ENCODE assay signal across 11 cellular contexts in genomic region chr2:129347486-129348217, GRCh38.
DNase-seq lines count a peak whose midpoint lies in the region; ATAC-seq and TF ChIP-seq lines count a peak whose summit lies in the region.
"Had no signal": no experiment of that assay in that cellular context is flagged by ENCODE, and none has a peak within 500 bp of the region (broad histone marks: within the 10 kb centered on the region; RNA-seq: fewer than 3 reads in every experiment).

No MANE protein-coding gene starts in this region.

- H3K36me3 ChIP-seq in right lobe of liver (no peaks in the 10 kb centered on the region), GM23248 (ENCODE audit: low read depth) (no peaks in the 10 kb centered on the region), spleen (no peaks in the 10 kb centered on the region)
- H3K36me3 ChIP-seq: SJSA1 had no signal

- H3K4me3 ChIP-seq in right lobe of liver (no peak overlapping the region), GM23248 (no peak overlapping the region), spleen (peak overlapping the region in 1 of 8 donors; percentile 22)
- H3K4me3 ChIP-seq: SJSA1 had no signal

- no peak overlapping the region for H3K9ac ChIP-seq in GM23248
- H3K9ac ChIP-seq: parathyroid adenoma had no signal

- 54% methylated on average over 11 of the region's 11 CpGs for WGBS in right lobe of liver (ENCODE audit: insufficient coverage, low coverage, low lambda C conversion rate, missing lambda C conversion rate)
- 20 to 22% methylated on average over 11 of the region's 11 CpGs for WGBS in GM23248 (ENCODE audit: low coverage in 1 of 2, low lambda C conversion rate in 2 of 2, missing lambda C conversion rate in 2 of 2), 2 experiments
- 60 to 79% (median 65%) methylated on average over 11 of the region's 11 CpGs for WGBS in spleen, 5 donors

- no peak for DNase-seq in right lobe of liver
- DNase-seq in NCI-H524 treated with DMSO at 0.1 percent for 48 hours (lab: John Stamatoyannopoulos, UW) = no peak
- no peak for DNase-seq in GM23248
- DNase-seq in spleen = no peak
- no peak for DNase-seq in NCI-H1105 (lab: John Stamatoyannopoulos, UW)
- DNase-seq: activated T-cell treated with anti-CD3 and anti-CD28 coated beads, Interleukin-2, amount 50 U/mL, for 72 hours had no signal

- ATAC-seq in GM18519 (IDR thresholded peaks at IDR 0.05; ENCODE audit: low FRiP score, unreplicated experiment) (peak; percentile 100), GM21528 (IDR thresholded peaks at IDR 0.05; ENCODE audit: low FRiP score, unreplicated experiment) (peak; percentile 99), HG03342 (IDR thresholded peaks at IDR 0.05; ENCODE audit: unreplicated experiment) (peak; percentile 98), right lobe of liver (peak; percentile 32 to 69 (median 52))
- ATAC-seq: activated T-cell treated with anti-CD3 and anti-CD28 coated beads, Interleukin-2, amount 50 U/mL, for 72 hours had no signal

- H3K4me2 ChIP-seq in GM23248 (ENCODE audit: unreplicated experiment) = no peak overlapping the region

- no peaks in the 10 kb centered on the region for H3F3A ChIP-seq in GM23248 (ENCODE audit: insufficient read depth)

- H3K27me3 ChIP-seq in right lobe of liver (no peaks in the 10 kb centered on the region), GM23248 (replicated peaks; ENCODE audit: insufficient read depth) (no peaks in the 10 kb centered on the region), spleen (replicated peaks in 1 of 7) (no peaks in the 10 kb centered on the region)
- H3K27me3 ChIP-seq: SJSA1 had no signal

- H3K4me1 ChIP-seq in right lobe of liver (no peaks in the 10 kb centered on the region), GM23248 (ENCODE audit: insufficient read depth) (no peaks in the 10 kb centered on the region), spleen (no peaks in the 10 kb centered on the region)
- H3K4me1 ChIP-seq: parathyroid adenoma, SJSA1 had no signal

- no peak for TF ChIP-seq POLR2A in right lobe of liver (IDR thresholded peaks at IDR 0.05)
- no peak for TF ChIP-seq POLR2A in spleen (IDR thresholded peaks at IDR 0.05)

- no peak for TF ChIP-seq CTCF in right lobe of liver (IDR thresholded peaks at IDR 0.05)
- no peak for TF ChIP-seq CTCF in spleen (IDR thresholded peaks at IDR 0.05 in 8 of 11, conservative IDR thresholded peaks at IDR 0.05 in 3 of 11)

- no peaks in the 10 kb centered on the region for H4K20me1 ChIP-seq in GM23248 (ENCODE audit: insufficient read depth)

- no peaks in the 10 kb centered on the region for H3K9me3 ChIP-seq in right lobe of liver
- no peaks in the 10 kb centered on the region for H3K9me3 ChIP-seq in GM23248 (ENCODE audit: low read depth)
- no peaks in the 10 kb centered on the region for H3K9me3 ChIP-seq in spleen
- H3K9me3 ChIP-seq: SJSA1 had no signal

- H3K9me2 ChIP-seq in GM23248 (ENCODE audit: insufficient read depth) = no peaks in the 10 kb centered on the region

- H3K27ac ChIP-seq in right lobe of liver (no peak overlapping the region), GM23248 (no peak overlapping the region), spleen (peak overlapping the region in 4 of 8 donors; percentile 21 to 53 (median 42))
- H3K27ac ChIP-seq: parathyroid adenoma, SJSA1 had no signal

- intact Hi-C loops in right lobe of liver (cut with DNase I) = no loop called here
- intact Hi-C loops in spleen (cut with DNase I; ENCODE audit: low total_unique reads) = no loop called here

- H3K79me2 ChIP-seq in GM23248 (ENCODE audit: insufficient read depth) = no peaks in the 10 kb centered on the region
- H3K79me2 ChIP-seq: parathyroid adenoma had no signal

- H2AFZ ChIP-seq in GM23248 = no peak overlapping the region
- H2AFZ ChIP-seq: parathyroid adenoma had no signal

- in situ Hi-C loops in GM23248 (cut with MboI) = no loop called here
